22 cellular contexts compared by ENCODE assay signal in genomic region chrX:129795584-129795983, GRCh38. TPM values are rescaled to one million over a fixed set of nuclear protein-coding genes. Genes with fewer than 3 reads are reported as not detected.
DNase-seq lines count a peak whose midpoint lies in the region; ATAC-seq and TF ChIP-seq lines count a peak whose summit lies in the region.
"Had no signal": no experiment of that assay in that cellular context is flagged by ENCODE, and none has a peak within 500 bp of the region (broad histone marks: within the 10 kb centered on the region; RNA-seq: fewer than 3 reads in every experiment).

No MANE protein-coding gene starts in this region.

- intact Hi-C loops in natural killer cell (cut with micrococcal nuclease) (no loop called here), activated B cell treated with CpG ODN at 0.5 μM for 24 hours (cut with micrococcal nuclease) (no loop called here)

- H3K27ac Mint-ChIP-seq in natural killer cell, result peak overlapping the region; percentile 70 to 74
- H3K27ac Mint-ChIP-seq in natural killer cell treated with Interleukin-12 subunit alpha and Interleukin-12 subunit beta and Interleukin-15 and Interleukin-18, amount 100 ng/mL, for 72 hours, result peak overlapping the region in 1 of 2 donors; percentile 59
- H3K27ac Mint-ChIP-seq in activated B cell treated with CpG ODN at 0.5 μM for 24 hours, result peak overlapping the region; percentile 70
- peak overlapping the region; percentile 41 for H3K27ac Mint-ChIP-seq in memory B cell
- H3K27ac Mint-ChIP-seq in stimulated activated naive B cell treated with anti-CD40 and anti-IgM and Interleukin-4, amounts not matched to agents 10 μg/mL and 1 μg/mL and 100 μg/mL, for 72 hours, result peak overlapping the region; percentile 59
- H3K27ac Mint-ChIP-seq: HFFc6 had no signal

- H3K27me3 Mint-ChIP-seq in natural killer cell (ENCODE audit: low read depth in 2 of 2), result no peaks in the 10 kb centered on the region
- no peaks in the 10 kb centered on the region for H3K27me3 Mint-ChIP-seq in natural killer cell treated with Interleukin-12 subunit alpha and Interleukin-12 subunit beta and Interleukin-15 and Interleukin-18, amount 100 ng/mL, for 72 hours
- H3K27me3 Mint-ChIP-seq in activated B cell treated with CpG ODN at 0.5 μM for 24 hours, result no peaks in the 10 kb centered on the region
- H3K27me3 Mint-ChIP-seq in memory B cell, result no peaks in the 10 kb centered on the region
- H3K27me3 Mint-ChIP-seq in stimulated activated naive B cell treated with anti-CD40 and anti-IgM and Interleukin-4, amounts not matched to agents 10 μg/mL and 1 μg/mL and 100 μg/mL, for 72 hours, result no peaks in the 10 kb centered on the region

- no peaks in the 10 kb centered on the region for H3K9me3 Mint-ChIP-seq in natural killer cell
- H3K9me3 Mint-ChIP-seq in natural killer cell treated with Interleukin-12 subunit alpha and Interleukin-12 subunit beta and Interleukin-15 and Interleukin-18, amount 100 ng/mL, for 72 hours, result no peaks in the 10 kb centered on the region
- H3K9me3 Mint-ChIP-seq in activated B cell treated with CpG ODN at 0.5 μM for 24 hours, result no peaks in the 10 kb centered on the region
- no peaks in the 10 kb centered on the region for H3K9me3 Mint-ChIP-seq in memory B cell
- no peaks in the 10 kb centered on the region for H3K9me3 Mint-ChIP-seq in stimulated activated naive B cell treated with anti-CD40 and anti-IgM and Interleukin-4, amounts not matched to agents 10 μg/mL and 1 μg/mL and 100 μg/mL, for 72 hours
- H3K9me3 Mint-ChIP-seq: HFFc6 had no signal

- POLR2A ChIA-PET in activated B cell treated with CpG ODN at 0.5 μM for 24 hours (lab: Charles Lee), result interaction anchor here (0.9 to 4.0 kb wide), 5 partner anchors 10 to 40 kb away, joined by 3 to 22 read pairs (median 4); no protein-coding TSS in a partner anchor

- CTCF ChIA-PET in activated B cell treated with CpG ODN at 0.5 μM for 24 hours (lab: Charles Lee), result interaction anchor here (0.8 to 1.2 kb wide), 3 partner anchors 40 to 159 kb away, joined by 3 read pairs; partner anchors contain the start of gene XPNPEP2

- H3K4me3 Mint-ChIP-seq in natural killer cell, result no peak overlapping the region
- H3K4me3 Mint-ChIP-seq in natural killer cell treated with Interleukin-12 subunit alpha and Interleukin-12 subunit beta and Interleukin-15 and Interleukin-18, amount 100 ng/mL, for 72 hours, result no peak overlapping the region
- no peak overlapping the region for H3K4me3 Mint-ChIP-seq in activated B cell treated with CpG ODN at 0.5 μM for 24 hours
- no peak overlapping the region for H3K4me3 Mint-ChIP-seq in memory B cell
- no peak overlapping the region for H3K4me3 Mint-ChIP-seq in stimulated activated naive B cell treated with anti-CD40 and anti-IgM and Interleukin-4, amounts not matched to agents 10 μg/mL and 1 μg/mL and 100 μg/mL, for 72 hours
- H3K4me3 Mint-ChIP-seq: HFFc6 had no signal

- DNase-seq in natural killer cell (no peak), activated B cell treated with CpG ODN at 0.5 μM for 24 hours (no peak), memory B cell (ENCODE audit: low spot score in 2 of 2) (no peak), NCI-H2196 (lab: John Stamatoyannopoulos, UW; ENCODE audit: unreplicated experiment) (no peak)
- no peak for DNase-seq in natural killer cell treated with Interleukin-12 subunit alpha and Interleukin-12 subunit beta and Interleukin-15 and Interleukin-18, amount 100 ng/mL, for 72 hours (ENCODE audit: low spot score)
- no peak for DNase-seq in stimulated activated naive B cell treated with anti-CD40 and anti-IgM and Interleukin-4, amounts not matched to agents 10 μg/mL and 1 μg/mL and 100 μg/mL, for 72 hours
- DNase-seq in stimulated activated CD4-positive, alpha-beta T cell treated with anti-CD3 and anti-CD28 coated beads, Interleukin-2, amount 100 ng/mL, for 24 hours, result no peak
- DNase-seq: DMS79, H7, HFFc6, NCI-H1417, NCI-H187, NCI-H226, NCI-H524, NCI-H82, SHP77 had no signal

- TF ChIP-seq CTCF in natural killer cell (IDR thresholded peaks at IDR 0.05) (no peak), activated B cell treated with CpG ODN at 0.5 μM for 24 hours (IDR thresholded peaks at IDR 0.05) (no peak)

- no peaks in the 10 kb centered on the region for H3K36me3 Mint-ChIP-seq in natural killer cell
- H3K36me3 Mint-ChIP-seq in natural killer cell treated with Interleukin-12 subunit alpha and Interleukin-12 subunit beta and Interleukin-15 and Interleukin-18, amount 100 ng/mL, for 72 hours, result no peaks in the 10 kb centered on the region
- H3K36me3 Mint-ChIP-seq in activated B cell treated with CpG ODN at 0.5 μM for 24 hours (ENCODE audit: low read depth), result peaks cover 66% of the 10 kb centered on the region
- peaks cover 3% of the 10 kb centered on the region for H3K36me3 Mint-ChIP-seq in memory B cell
- peaks cover 10 to 25% of the 10 kb centered on the region in 2 donors for H3K36me3 Mint-ChIP-seq in stimulated activated naive B cell treated with anti-CD40 and anti-IgM and Interleukin-4, amounts not matched to agents 10 μg/mL and 1 μg/mL and 100 μg/mL, for 72 hours

- H3K4me1 Mint-ChIP-seq in natural killer cell (peaks cover 22 to 26% of the 10 kb centered on the region in 2 donors), activated B cell treated with CpG ODN at 0.5 μM for 24 hours (peaks cover 8% of the 10 kb centered on the region), memory B cell (no peaks in the 10 kb centered on the region)
- peaks cover 10 to 28% of the 10 kb centered on the region in 2 donors for H3K4me1 Mint-ChIP-seq in natural killer cell treated with Interleukin-12 subunit alpha and Interleukin-12 subunit beta and Interleukin-15 and Interleukin-18, amount 100 ng/mL, for 72 hours (ENCODE audit: low read depth in 2 of 2)
- peaks cover 13 to 29% of the 10 kb centered on the region in 2 donors for H3K4me1 Mint-ChIP-seq in stimulated activated naive B cell treated with anti-CD40 and anti-IgM and Interleukin-4, amounts not matched to agents 10 μg/mL and 1 μg/mL and 100 μg/mL, for 72 hours

- no peak for ATAC-seq in natural killer cell
- no peak for ATAC-seq in natural killer cell treated with Interleukin-12 subunit alpha and Interleukin-12 subunit beta and Interleukin-15 and Interleukin-18, amount 100 ng/mL, for 72 hours
- ATAC-seq in activated B cell treated with CpG ODN at 0.5 μM for 24 hours (ENCODE audit: low read depth), result no peak
- no peak for ATAC-seq in memory B cell (ENCODE audit: low read depth)
- ATAC-seq in stimulated activated naive B cell treated with anti-CD40 and anti-IgM and Interleukin-4, amounts not matched to agents 10 μg/mL and 1 μg/mL and 100 μg/mL, for 72 hours (replicated peaks), result no peak
- no peak for ATAC-seq in GM21447 (IDR thresholded peaks at IDR 0.05; ENCODE audit: unreplicated experiment)
- ATAC-seq: A549 had no signal

RNA-seq across cellular contexts. Expression of gene SASH3, which starts 15.8 kb away (rescaled TPM):
- total RNA-seq in natural killer cell (100 to 1,000 TPM; 356 to 403 (median 392) TPM), activated B cell treated with CpG ODN at 0.5 μM for 24 hours (209 TPM in 2 replicates)
- total RNA-seq in natural killer cell treated with Interleukin-12 subunit alpha and Interleukin-12 subunit beta and Interleukin-15 and Interleukin-18, amount 100 ng/mL, for 72 hours, result 100 to 1,000 TPM; 243 to 317 TPM
- total RNA-seq: G401, H7, HFFc6, HT-29, M059J, RPMI7951 had no signal

RNA-seq across cellular contexts. Expression of gene ZDHHC9, which starts 48.1 kb away (rescaled TPM):
- 1 to 10 TPM; 1.0 to 3.0 (median 2.1) TPM for total RNA-seq in natural killer cell
- 10 to 100 TPM; 10.3 to 11.1 TPM for total RNA-seq in natural killer cell treated with Interleukin-12 subunit alpha and Interleukin-12 subunit beta and Interleukin-15 and Interleukin-18, amount 100 ng/mL, for 72 hours
- total RNA-seq in activated B cell treated with CpG ODN at 0.5 μM for 24 hours, result 3.9 and 4.2 TPM in 2 replicates

RNA-seq across cellular contexts. Expression of gene XPNPEP2, which starts 56.8 kb away (rescaled TPM):
- total RNA-seq in natural killer cell, result 1 to 10 TPM in 2 of 3 donors, under 1 TPM in 1; 0.96 to 2.6 (median 1.6) TPM
- under 1 TPM; 0.14 to 0.55 TPM for total RNA-seq in natural killer cell treated with Interleukin-12 subunit alpha and Interleukin-12 subunit beta and Interleukin-15 and Interleukin-18, amount 100 ng/mL, for 72 hours
- 0.07 TPM in 2 replicates for total RNA-seq in activated B cell treated with CpG ODN at 0.5 μM for 24 hours
- total RNA-seq: G401, HFFc6, HT-29, M059J, RPMI7951 had no signal
